8 cellular contexts compared by ENCODE assay signal in the genomic region with DNA sequence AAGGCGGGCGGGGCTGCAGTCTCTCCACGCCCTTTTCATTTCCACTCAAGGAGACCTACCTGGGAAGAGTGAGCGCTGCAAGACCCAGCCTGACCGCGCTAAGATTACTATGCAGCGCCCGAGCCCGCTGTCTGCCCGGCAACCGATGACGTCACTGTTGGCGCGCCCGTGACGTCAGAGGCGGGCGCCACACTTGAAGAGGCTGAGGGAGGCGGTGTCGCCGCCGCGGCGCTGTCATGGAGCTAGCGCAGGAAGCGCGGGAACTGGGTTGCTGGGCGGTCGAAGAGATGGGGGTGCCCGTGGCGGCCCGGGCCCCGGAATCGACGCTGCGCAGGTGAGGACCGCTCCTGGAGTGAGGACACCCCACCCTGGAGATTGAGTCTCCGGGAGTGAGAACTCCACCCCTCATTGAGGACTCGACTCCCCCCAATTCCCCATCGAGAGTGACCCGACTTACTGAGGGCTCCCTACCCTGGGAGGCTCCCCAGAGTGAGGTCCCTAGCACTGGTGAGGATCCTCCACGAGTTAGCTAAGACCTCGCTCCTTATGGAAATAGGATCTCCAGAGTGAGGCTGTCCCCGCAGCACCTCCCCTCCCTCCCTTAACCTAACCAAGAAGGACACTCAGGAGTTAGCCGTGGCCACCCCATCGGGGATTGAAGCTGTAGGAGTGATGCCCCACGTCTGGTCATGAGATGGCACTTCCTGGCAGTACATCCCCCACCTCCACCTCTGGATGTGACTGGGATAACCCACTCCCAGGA. TPM values are rescaled to one million over a fixed set of nuclear protein-coding genes. Genes with fewer than 3 reads are reported as not detected.
A peak's percentile ranks its signal among the peaks of the same experiment; 100 is the strongest.
DNase-seq lines count a peak whose midpoint lies in the region; ATAC-seq and TF ChIP-seq lines count a peak whose summit lies in the region.

A gene with protein sequence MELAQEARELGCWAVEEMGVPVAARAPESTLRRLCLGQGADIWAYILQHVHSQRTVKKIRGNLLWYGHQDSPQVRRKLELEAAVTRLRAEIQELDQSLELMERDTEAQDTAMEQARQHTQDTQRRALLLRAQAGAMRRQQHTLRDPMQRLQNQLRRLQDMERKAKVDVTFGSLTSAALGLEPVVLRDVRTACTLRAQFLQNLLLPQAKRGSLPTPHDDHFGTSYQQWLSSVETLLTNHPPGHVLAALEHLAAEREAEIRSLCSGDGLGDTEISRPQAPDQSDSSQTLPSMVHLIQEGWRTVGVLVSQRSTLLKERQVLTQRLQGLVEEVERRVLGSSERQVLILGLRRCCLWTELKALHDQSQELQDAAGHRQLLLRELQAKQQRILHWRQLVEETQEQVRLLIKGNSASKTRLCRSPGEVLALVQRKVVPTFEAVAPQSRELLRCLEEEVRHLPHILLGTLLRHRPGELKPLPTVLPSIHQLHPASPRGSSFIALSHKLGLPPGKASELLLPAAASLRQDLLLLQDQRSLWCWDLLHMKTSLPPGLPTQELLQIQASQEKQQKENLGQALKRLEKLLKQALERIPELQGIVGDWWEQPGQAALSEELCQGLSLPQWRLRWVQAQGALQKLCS (plus strand): TSS at position 177 of the 763 bp plus-strand sequence. CDS start 60 bp downstream, at position 237.

- H3K4me3 Mint-ChIP-seq in nephron: peak within 1 kb of the TSS; percentile 94 to 97 (median 95)

- H3K4me3 ChIP-seq in H7 (ENCODE audit: insufficient read depth, low read depth, low read length): peak within 1 kb of the TSS; percentile 93
- H3K4me3 ChIP-seq in MM.1S (ENCODE audit: low read length): peak within 1 kb of the TSS; percentile 75
- peak within 1 kb of the TSS; percentile 90 for H3K4me3 ChIP-seq in fibroblast of pulmonary artery (replicated peaks; ENCODE audit: low read depth, low read length)

- peaks cover 5% of the 10 kb centered on the region for H3K4me1 Mint-ChIP-seq in nephron

- peak within 1 kb of the TSS; percentile 22; the same call in 1 of the 2 replicates for H3K27ac ChIP-seq in MM.1S (ENCODE audit: low read length)

- peak; percentile 98 for DNase-seq in ELF-1 (ENCODE audit: low read depth, low spot score)
- DNase-seq in H7: peak; percentile 97
- DNase-seq in MM.1S: peak; percentile 94
- peak; percentile 77 for DNase-seq in SHP77 treated with DMSO at 0.1 percent for 48 hours (lab: John Stamatoyannopoulos, UW)
- DNase-seq in activated effector memory CD4-positive, alpha-beta T cell treated with Interleukin-2 at 50 U/mL for 16 hours: peak; percentile 93
- peak; percentile 90 for DNase-seq in fibroblast of pulmonary artery (ENCODE audit: low read depth)
- DNase-seq in stimulated activated naive CD8-positive, alpha-beta T cell treated with anti-CD3 and anti-CD28 coated beads, Interleukin-15, Interleukin-2, amounts not matched to agents 100 U/mL and 50 U/mL, for 24 hours: peak; percentile 96

- no peaks in the 10 kb centered on the region for H3K9me2 ChIP-seq in MM.1S (replicated peaks; ENCODE audit: insufficient read depth, low read length)

- peaks cover 9% of the 10 kb centered on the region for H3K27me3 Mint-ChIP-seq in nephron (ENCODE audit: low read depth)

- H4K20me1 ChIP-seq in MM.1S (ENCODE audit: insufficient read depth, low read length): no peaks in the 10 kb centered on the region

- TF ChIP-seq CTCF in MM.1S (IDR thresholded peaks at IDR 0.05; ENCODE audit: low read length) (no peak), fibroblast of pulmonary artery (IDR thresholded peaks at IDR 0.05; ENCODE audit: low read length, missing control alignments) (no peak), nephron (IDR thresholded peaks at IDR 0.05; ENCODE audit: unreplicated experiment in 3 of 3) (no peak)

- H3K36me3 ChIP-seq in H7 (replicated peaks; ENCODE audit: control insufficient read depth, insufficient read depth, low read length): peaks cover 3% of the 10 kb centered on the region; the same call in 1 of the 2 replicates
- no peaks in the 10 kb centered on the region for H3K36me3 ChIP-seq in MM.1S (replicated peaks; ENCODE audit: insufficient read depth, low read length)

- H3K79me2 ChIP-seq in MM.1S (ENCODE audit: low read length): peaks cover 5% of the 10 kb centered on the region

- H3K4me1 ChIP-seq in MM.1S (ENCODE audit: low read length): peaks cover 16% of the 10 kb centered on the region

- H3K27ac Mint-ChIP-seq in nephron: peak within 1 kb of the TSS in 2 of 3 experiments; percentile 60 to 77

- peak; percentile 93 for ATAC-seq in stimulated activated naive CD8-positive, alpha-beta T cell treated with anti-CD3 and anti-CD28 coated beads, Interleukin-15, Interleukin-2, amounts not matched to agents 100 U/mL and 50 U/mL, for 24 hours

- peak within 1 kb of the TSS; percentile 76 for H3K4me2 ChIP-seq in MM.1S (ENCODE audit: low read depth, low read length)

- H3K9me3 Mint-ChIP-seq in nephron: peaks cover 7% of the 10 kb centered on the region

- no peaks in the 10 kb centered on the region for H3F3A ChIP-seq in MM.1S (ENCODE audit: insufficient read depth, low read length)

- H3K9me3 ChIP-seq in MM.1S (replicated peaks; ENCODE audit: insufficient read depth, low read length): no peaks in the 10 kb centered on the region

- peak within 1 kb of the TSS; percentile 75 for H2AFZ ChIP-seq in MM.1S (ENCODE audit: low read length)

- H3K36me3 Mint-ChIP-seq in nephron (ENCODE audit: low read depth): peaks cover 5% of the 10 kb centered on the region

- H3K27me3 ChIP-seq in H7 (ENCODE audit: control insufficient read depth, insufficient read depth, low read length): peaks cover 3% of the 10 kb centered on the region; the same call in 1 of the 2 replicates
- no peaks in the 10 kb centered on the region for H3K27me3 ChIP-seq in MM.1S (replicated peaks; ENCODE audit: insufficient read depth, low read length)

- H3K9ac ChIP-seq in MM.1S (ENCODE audit: low read length): peak within 1 kb of the TSS; percentile 90

RNA-seq across cellular contexts. Expression of the gene that starts here (rescaled TPM):
- 25.6 and 27.4 TPM in 2 replicates for total RNA-seq in H7 (2014; rRNA removed; shearing (Covaris generic))

Comparison
In these comparisons a context has a peak if more than half of its experiments do, and no peak if none do; other contexts are left out.
1. Peak in every context shown above with its lines: DNase-seq, ATAC-seq, H3K4me3 ChIP-seq and H3K27ac ChIP-seq.